ENCODE assay signal across 8 cellular contexts in genomic region chr9:127970401-127971313, GRCh38. TPM values are rescaled to one million over a fixed set of nuclear protein-coding genes. Genes with fewer than 3 reads are reported as not detected.
DNase-seq lines count a peak whose midpoint lies in the region; ATAC-seq, FAIRE-seq and TF ChIP-seq lines count a peak whose summit lies in the region.

No MANE protein-coding gene starts in this region.

- H3K9me3 ChIP-seq in A549: no peaks in the 10 kb centered on the region
- no peaks in the 10 kb centered on the region for H3K9me3 ChIP-seq in OCI-LY1 (ENCODE audit: low read length)

- H3K27ac ChIP-seq in A549: peak overlapping the region; percentile 89 to 98
- peak overlapping the region; percentile 90 for H3K27ac ChIP-seq in OCI-LY1 (ENCODE audit: low read depth, low read length, poor library complexity, severe bottlenecking)

- no peaks in the 10 kb centered on the region for H3F3A ChIP-seq in OCI-LY1 (ENCODE audit: insufficient read depth, low read length)

- peaks cover 0 to 45% (median 2%) of the 10 kb centered on the region in 3 donors for H3K36me3 Mint-ChIP-seq in naive thymus-derived CD8-positive, alpha-beta T cell

- TF ChIP-seq EP300 in A549 (IDR thresholded peaks at IDR 0.05): no peak; a peak in 1 of 5 replicates

- peaks cover 54 to 97% (median 93%) of the 10 kb centered on the region in 4 donors for H3K4me1 Mint-ChIP-seq in naive thymus-derived CD8-positive, alpha-beta T cell

- H3K4me3 Mint-ChIP-seq in naive thymus-derived CD8-positive, alpha-beta T cell: peak overlapping the region; percentile 87 to 99 (median 92)

- ATAC-seq in A549 (peak in 1 of 2 experiments; percentile 7; a peak in 1 of 6 replicates), HG03139 (IDR thresholded peaks at IDR 0.05; ENCODE audit: unreplicated experiment) (peak; percentile 53)
- ATAC-seq in naive thymus-derived CD8-positive, alpha-beta T cell: peak; percentile 57 to 75

- peaks cover 11% of the 10 kb centered on the region for H3K36me3 ChIP-seq in OCI-LY1 (ENCODE audit: insufficient read depth, low read length)

- POLR2A ChIA-PET in A549 (lab: Yijun Ruan, JAX): no interaction called here
- POLR2A ChIA-PET in naive thymus-derived CD8-positive, alpha-beta T cell (lab: Charles Lee): interaction anchor here (0.6 to 67.4 kb wide), 11 partner anchors 5 to 122 kb away, joined by 3 to 2190 read pairs (median 5); partner anchors contain the start of genes DPM2, EEIG1, NAIF1 and SLC25A25

- no peak for TF ChIP-seq POLR2A in A549 (IDR thresholded peaks at IDR 0.05; ENCODE audit: low read length)

- FAIRE-seq in A549 (lab: Jason Lieb, UNC): no peak

- TF ChIP-seq CTCF in A549 (IDR thresholded peaks at IDR 0.05) (no peak), OCI-LY1 (IDR thresholded peaks at IDR 0.05; ENCODE audit: low read length) (no peak; the same call in 1 of the 2 replicates)

- TF ChIP-seq RAD21 in A549 (conservative IDR thresholded peaks at IDR 0.05 in 1 of 2, IDR thresholded peaks at IDR 0.05 in 1 of 2): no peak

- no peaks in the 10 kb centered on the region for H4K20me1 ChIP-seq in OCI-LY1 (ENCODE audit: insufficient read depth, low read length)

- H3K4me3 ChIP-seq in A549 (no peak overlapping the region), OCI-LY1 (ENCODE audit: low read depth, low read length, poor library complexity, severe bottlenecking) (peak overlapping the region; percentile 18)

- H3K27ac Mint-ChIP-seq in naive thymus-derived CD8-positive, alpha-beta T cell: peak overlapping the region; percentile 92 to 100 (median 98)

- H3K9me3 Mint-ChIP-seq in naive thymus-derived CD8-positive, alpha-beta T cell: no peaks in the 10 kb centered on the region

- H2AFZ ChIP-seq in OCI-LY1 (ENCODE audit: low read length): no peak overlapping the region

- DNase-seq in A549 (ENCODE audit: low read depth in 1 of 2, low spot score in 1 of 2) (no peak), GM19238 (ENCODE audit: insufficient read length, low spot score) (peak; percentile 93), T1000 (lab: John Stamatoyannopoulos, UW) (no peak), iPS-NIHi7 (ENCODE audit: extremely low spot score) (no peak)
- peak; percentile 74 for DNase-seq in activated naive CD4-positive, alpha-beta T cell treated with anti-CD3 and anti-CD28 coated beads, Interleukin-2, amount 50 U/mL, for 16 hours
- peak in 9 of 10 donors; percentile 58 to 87 (median 74) for DNase-seq in naive thymus-derived CD8-positive, alpha-beta T cell

- H3K27me3 Mint-ChIP-seq in naive thymus-derived CD8-positive, alpha-beta T cell: no peaks in the 10 kb centered on the region

- no peaks in the 10 kb centered on the region for H3K27me3 ChIP-seq in OCI-LY1 (ENCODE audit: insufficient read depth, low read length)

- peak overlapping the region; percentile 8; the same call in 1 of the 2 replicates for H3K9ac ChIP-seq in OCI-LY1 (ENCODE audit: low read length)

- peaks cover 64% of the 10 kb centered on the region for H3K79me2 ChIP-seq in OCI-LY1 (ENCODE audit: insufficient read depth, low read length)

- H3K9me2 ChIP-seq in OCI-LY1 (ENCODE audit: low read depth, low read length): no peaks in the 10 kb centered on the region

- 57% methylated on average over 16 of the region's 16 CpGs for WGBS in A549 (ENCODE audit: missing lambda C conversion rate)

- H3K4me1 ChIP-seq in A549 (peaks cover 100% of the 10 kb centered on the region), OCI-LY1 (ENCODE audit: insufficient read depth, low read length, severe bottlenecking) (peaks cover 100% of the 10 kb centered on the region)

- CTCF ChIA-PET in A549 (lab: Yijun Ruan, JAX): interaction anchor here (1.1 to 17.9 kb wide), 6 partner anchors 9 to 147 kb away, joined by 3 to 173 read pairs (median 5); no protein-coding TSS in a partner anchor

- H3K4me2 ChIP-seq in A549 (peak overlapping the region; percentile 98), OCI-LY1 (ENCODE audit: low read length) (peak overlapping the region; percentile 41)

TF ChIP-seq in A549, 52 proteins besides CTCF, POLR2A, EP300 and RAD21:
- no peak for TF ChIP-seq TP53 (CRISPR knock-in tag; IDR thresholded peaks at IDR 0.05)
- no peak for TF ChIP-seq HES2 (IDR thresholded peaks at IDR 0.05)
- TF ChIP-seq E2F6 (IDR thresholded peaks at IDR 0.05; ENCODE audit: borderline replicate concordance, low read depth): no peak
- no peak for TF ChIP-seq ESRRA (IDR thresholded peaks at IDR 0.05; ENCODE audit: borderline replicate concordance, low read length)
- TF ChIP-seq FOSB (CRISPR knock-in tag; IDR thresholded peaks at IDR 0.05): no peak
- TF ChIP-seq HDAC2 (IDR thresholded peaks at IDR 0.05): no peak
- no peak for TF ChIP-seq CBX8 (IDR thresholded peaks at IDR 0.05)
- TF ChIP-seq JUNB (IDR thresholded peaks at IDR 0.05): no peak
- TF ChIP-seq NR3C1 (IDR thresholded peaks at IDR 0.05): no peak
- TF ChIP-seq MAX (IDR thresholded peaks at IDR 0.05): no peak
- TF ChIP-seq MYC (IDR thresholded peaks at IDR 0.05; ENCODE audit: borderline replicate concordance, low read length): no peak
- TF ChIP-seq JUN (IDR thresholded peaks at IDR 0.05): no peak
- no peak for TF ChIP-seq EHMT2 (IDR thresholded peaks at IDR 0.05; ENCODE audit: low read depth)
- TF ChIP-seq SREBF2 (IDR thresholded peaks at IDR 0.05): no peak
- TF ChIP-seq GATA3 (IDR thresholded peaks at IDR 0.05; ENCODE audit: borderline replicate concordance): no peak
- TF ChIP-seq NFE2L2 (conservative IDR thresholded peaks at IDR 0.05; ENCODE audit: low read length): no peak
- TF ChIP-seq RCOR1 (IDR thresholded peaks at IDR 0.05; ENCODE audit: low read depth, low read length): no peak
- TF ChIP-seq HEYL (CRISPR knock-in tag; IDR thresholded peaks at IDR 0.05): no peak
- no peak for TF ChIP-seq CBX2 (IDR thresholded peaks at IDR 0.05; ENCODE audit: borderline replicate concordance, low read depth)
- no peak for TF ChIP-seq KDM1A (IDR thresholded peaks at IDR 0.05; ENCODE audit: low read depth)

RNA-seq across cellular contexts. Expression of gene EEIG1, which starts 10.1 kb away (rescaled TPM):
- polyA plus RNA-seq in A549 (2011; rRNA removed) (24.4 and 30.3 TPM in 2 replicates), A549 (2017; fragmentation: RNase III; extraction: RNeasy Plus Mini Kit Qiagen cat#74134 plus additional on column Dnase treatment) (24.1 to 33.0 TPM (median 31.5 TPM) in 3 replicates)
- 51.7 and 54.7 TPM in 2 replicates for polyA plus RNA-seq in A549 (2012; cell fraction: cytosol; rRNA removed)
- 83.0 and 94.5 TPM in 2 replicates for polyA plus RNA-seq in A549 (2012; cell fraction: nucleus; rRNA removed)
- 16.2 and 33.7 TPM in 2 replicates for polyA minus RNA-seq in A549 (2011; rRNA and poly(A)+ RNA removed)
- total RNA-seq in naive thymus-derived CD8-positive, alpha-beta T cell: 100 to 1,000 TPM; 564 to 631 TPM
- 100 to 1,000 TPM; 134 to 318 (median 149) TPM for polyA plus RNA-seq in naive thymus-derived CD8-positive, alpha-beta T cell

RNA-seq across cellular contexts. Expression of gene DPM2, which starts 33.0 kb away (rescaled TPM):
- polyA plus RNA-seq in A549 (2011; rRNA removed): 41.9 and 48.8 TPM in 2 replicates
- polyA plus RNA-seq in A549 (2012; cell fraction: cytosol; rRNA removed): 63.0 and 76.3 TPM in 2 replicates
- polyA plus RNA-seq in A549 (2012; cell fraction: nucleus; rRNA removed): 52.4 and 53.7 TPM in 2 replicates
- 45.9 to 50.1 TPM (median 46.3 TPM) in 3 replicates for polyA plus RNA-seq in A549 (2017; fragmentation: RNase III; extraction: RNeasy Plus Mini Kit Qiagen cat#74134 plus additional on column Dnase treatment)
- 78.6 and 82.1 TPM in 2 replicates for polyA minus RNA-seq in A549 (2011; rRNA and poly(A)+ RNA removed)
- 10 to 100 TPM; 71.1 to 74.6 TPM for total RNA-seq in naive thymus-derived CD8-positive, alpha-beta T cell
- 10 to 100 TPM; 28.5 to 34.7 (median 34.2) TPM for polyA plus RNA-seq in naive thymus-derived CD8-positive, alpha-beta T cell

RNA-seq across cellular contexts. Expression of gene PIP5KL1, which starts 40.1 kb away (rescaled TPM):
- polyA plus RNA-seq in A549 (2011; rRNA removed) (1.8 and 2.4 TPM in 2 replicates), A549 (2017; fragmentation: RNase III; extraction: RNeasy Plus Mini Kit Qiagen cat#74134 plus additional on column Dnase treatment) (2.0 to 3.7 TPM (median 2.5 TPM) in 3 replicates)
- 1.4 and 2.2 TPM in 2 replicates for polyA plus RNA-seq in A549 (2012; cell fraction: cytosol; rRNA removed)
- polyA plus RNA-seq in A549 (2012; cell fraction: nucleus; rRNA removed): 19.9 and 20.7 TPM in 2 replicates
- 0.70 and 2.0 TPM in 2 replicates for polyA minus RNA-seq in A549 (2011; rRNA and poly(A)+ RNA removed)
- 1 to 10 TPM; 1.8 to 2.0 TPM for total RNA-seq in naive thymus-derived CD8-positive, alpha-beta T cell
- under 1 TPM in 2 of 3 donors, not detected in 1; 0.28 to 0.46 TPM for polyA plus RNA-seq in naive thymus-derived CD8-positive, alpha-beta T cell

RNA-seq across cellular contexts. Expression of gene ST6GALNAC4, which starts 53.8 kb away (rescaled TPM):
- polyA plus RNA-seq in A549 (2011; rRNA removed) (11.0 and 12.5 TPM in 2 replicates), A549 (2017; fragmentation: RNase III; extraction: RNeasy Plus Mini Kit Qiagen cat#74134 plus additional on column Dnase treatment) (18.1 to 25.4 TPM (median 24.8 TPM) in 3 replicates)
- polyA plus RNA-seq in A549 (2012; cell fraction: cytosol; rRNA removed): 21.5 and 29.4 TPM in 2 replicates
- polyA plus RNA-seq in A549 (2012; cell fraction: nucleus; rRNA removed): 28.7 and 46.1 TPM in 2 replicates
- 17.6 and 18.1 TPM in 2 replicates for polyA minus RNA-seq in A549 (2011; rRNA and poly(A)+ RNA removed)
- 10 to 100 TPM; 47.0 to 47.5 TPM for total RNA-seq in naive thymus-derived CD8-positive, alpha-beta T cell
- 10 to 100 TPM; 19.8 to 34.4 (median 22.1) TPM for polyA plus RNA-seq in naive thymus-derived CD8-positive, alpha-beta T cell

Comparison
In these comparisons a context has a peak if more than half of its experiments do, and no peak if none do; other contexts are left out.
1. DNase-seq: peak in GM19238 (single experiment), activated naive CD4-positive, alpha-beta T cell treated with anti-CD3 and anti-CD28 coated beads, Interleukin-2, amount 50 U/mL, for 16 hours (single experiment) and naive thymus-derived CD8-positive, alpha-beta T cell (9 of 10); none in A549 (0 of 2), T1000 (single experiment) and iPS-NIHi7 (single experiment).